Comparison of ENCODE assay signal across 2 cellular contexts in the genomic region with DNA sequence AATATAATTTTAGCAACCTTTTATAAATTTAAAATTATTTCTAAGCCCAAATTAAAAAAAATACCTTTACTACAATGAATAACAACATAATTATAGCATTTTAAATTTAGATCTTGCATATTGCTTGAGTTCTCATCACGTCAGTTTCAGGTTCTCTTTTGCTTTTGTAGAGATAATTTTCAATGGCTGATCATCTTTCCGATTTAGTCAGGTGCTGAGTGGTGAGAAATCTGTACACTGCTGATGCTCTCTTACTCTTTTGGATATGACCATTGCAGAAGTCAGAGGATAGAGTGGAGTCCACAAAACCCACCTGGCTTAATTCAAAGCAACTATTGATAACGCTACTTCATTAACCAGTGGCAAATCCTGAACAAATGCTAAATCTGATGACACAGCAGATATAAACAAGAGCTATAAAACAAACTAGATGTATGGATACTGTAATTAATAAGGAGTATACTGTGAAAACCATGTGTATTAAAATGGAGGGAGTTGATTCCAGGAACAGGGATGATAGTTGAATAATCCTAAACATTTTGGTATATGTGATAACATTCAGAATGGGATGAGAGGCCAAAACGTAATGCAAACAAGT.
TF ChIP-seq lines count a peak whose summit lies in the region.

No MANE protein-coding gene starts in this region.

TF ChIP-seq in SK-N-SH, 30 proteins besides CTCF, POLR2A, EP300 and RAD21:
- TF ChIP-seq YY1 (IDR thresholded peaks at IDR 0.05; ENCODE audit: low read depth) = no peak
- TF ChIP-seq RCOR1 (IDR thresholded peaks at IDR 0.05; ENCODE audit: low read length) = no peak
- TF ChIP-seq, protein P1, sequence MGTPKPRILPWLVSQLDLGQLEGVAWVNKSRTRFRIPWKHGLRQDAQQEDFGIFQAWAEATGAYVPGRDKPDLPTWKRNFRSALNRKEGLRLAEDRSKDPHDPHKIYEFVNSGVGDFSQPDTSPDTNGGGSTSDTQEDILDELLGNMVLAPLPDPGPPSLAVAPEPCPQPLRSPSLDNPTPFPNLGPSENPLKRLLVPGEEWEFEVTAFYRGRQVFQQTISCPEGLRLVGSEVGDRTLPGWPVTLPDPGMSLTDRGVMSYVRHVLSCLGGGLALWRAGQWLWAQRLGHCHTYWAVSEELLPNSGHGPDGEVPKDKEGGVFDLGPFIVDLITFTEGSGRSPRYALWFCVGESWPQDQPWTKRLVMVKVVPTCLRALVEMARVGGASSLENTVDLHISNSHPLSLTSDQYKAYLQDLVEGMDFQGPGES (IDR thresholded peaks at IDR 0.05; ENCODE audit: low read depth, low read length) = no peak
- TF ChIP-seq NFIC (IDR thresholded peaks at IDR 0.05; ENCODE audit: borderline replicate concordance) = no peak
- no peak for TF ChIP-seq SIN3A (IDR thresholded peaks at IDR 0.05; ENCODE audit: borderline replicate concordance, low read depth, low read length)
- TF ChIP-seq TCF12 (IDR thresholded peaks at IDR 0.05) = no peak
- no peak for TF ChIP-seq EZH2phosphoT487 (IDR thresholded peaks at IDR 0.05; ENCODE audit: borderline replicate concordance, low read depth)
- no peak for TF ChIP-seq FOSL2 (IDR thresholded peaks at IDR 0.05; ENCODE audit: borderline replicate concordance, low read depth)
- no peak for TF ChIP-seq FOXJ3 (CRISPR knock-in tag; IDR thresholded peaks at IDR 0.05)
- TF ChIP-seq CHD2 (IDR thresholded peaks at IDR 0.05; ENCODE audit: low read length, partially characterized antibody) = no peak
- TF ChIP-seq TAF1 (IDR thresholded peaks at IDR 0.05; ENCODE audit: borderline replicate concordance, low read depth, low read length) = no peak
- no peak for TF ChIP-seq RXRA (IDR thresholded peaks at IDR 0.05; ENCODE audit: borderline replicate concordance, low read depth)
- no peak for TF ChIP-seq TEAD4 (IDR thresholded peaks at IDR 0.05; ENCODE audit: borderline replicate concordance, insufficient read depth)
- TF ChIP-seq POLR2AphosphoS5 (IDR thresholded peaks at IDR 0.05; ENCODE audit: low read depth, low read length) = no peak
- TF ChIP-seq, protein P2, sequence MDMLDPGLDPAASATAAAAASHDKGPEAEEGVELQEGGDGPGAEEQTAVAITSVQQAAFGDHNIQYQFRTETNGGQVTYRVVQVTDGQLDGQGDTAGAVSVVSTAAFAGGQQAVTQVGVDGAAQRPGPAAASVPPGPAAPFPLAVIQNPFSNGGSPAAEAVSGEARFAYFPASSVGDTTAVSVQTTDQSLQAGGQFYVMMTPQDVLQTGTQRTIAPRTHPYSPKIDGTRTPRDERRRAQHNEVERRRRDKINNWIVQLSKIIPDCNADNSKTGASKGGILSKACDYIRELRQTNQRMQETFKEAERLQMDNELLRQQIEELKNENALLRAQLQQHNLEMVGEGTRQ (IDR thresholded peaks at IDR 0.05; ENCODE audit: borderline replicate concordance, low read depth, low read length) = no peak
- TF ChIP-seq FOXM1 (IDR thresholded peaks at IDR 0.05; ENCODE audit: low read depth) = no peak
- no peak for TF ChIP-seq GATA2 (CRISPR knock-in tag; IDR thresholded peaks at IDR 0.05)
- TF ChIP-seq, protein P3, sequence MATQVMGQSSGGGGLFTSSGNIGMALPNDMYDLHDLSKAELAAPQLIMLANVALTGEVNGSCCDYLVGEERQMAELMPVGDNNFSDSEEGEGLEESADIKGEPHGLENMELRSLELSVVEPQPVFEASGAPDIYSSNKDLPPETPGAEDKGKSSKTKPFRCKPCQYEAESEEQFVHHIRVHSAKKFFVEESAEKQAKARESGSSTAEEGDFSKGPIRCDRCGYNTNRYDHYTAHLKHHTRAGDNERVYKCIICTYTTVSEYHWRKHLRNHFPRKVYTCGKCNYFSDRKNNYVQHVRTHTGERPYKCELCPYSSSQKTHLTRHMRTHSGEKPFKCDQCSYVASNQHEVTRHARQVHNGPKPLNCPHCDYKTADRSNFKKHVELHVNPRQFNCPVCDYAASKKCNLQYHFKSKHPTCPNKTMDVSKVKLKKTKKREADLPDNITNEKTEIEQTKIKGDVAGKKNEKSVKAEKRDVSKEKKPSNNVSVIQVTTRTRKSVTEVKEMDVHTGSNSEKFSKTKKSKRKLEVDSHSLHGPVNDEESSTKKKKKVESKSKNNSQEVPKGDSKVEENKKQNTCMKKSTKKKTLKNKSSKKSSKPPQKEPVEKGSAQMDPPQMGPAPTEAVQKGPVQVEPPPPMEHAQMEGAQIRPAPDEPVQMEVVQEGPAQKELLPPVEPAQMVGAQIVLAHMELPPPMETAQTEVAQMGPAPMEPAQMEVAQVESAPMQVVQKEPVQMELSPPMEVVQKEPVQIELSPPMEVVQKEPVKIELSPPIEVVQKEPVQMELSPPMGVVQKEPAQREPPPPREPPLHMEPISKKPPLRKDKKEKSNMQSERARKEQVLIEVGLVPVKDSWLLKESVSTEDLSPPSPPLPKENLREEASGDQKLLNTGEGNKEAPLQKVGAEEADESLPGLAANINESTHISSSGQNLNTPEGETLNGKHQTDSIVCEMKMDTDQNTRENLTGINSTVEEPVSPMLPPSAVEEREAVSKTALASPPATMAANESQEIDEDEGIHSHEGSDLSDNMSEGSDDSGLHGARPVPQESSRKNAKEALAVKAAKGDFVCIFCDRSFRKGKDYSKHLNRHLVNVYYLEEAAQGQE (IDR thresholded peaks at IDR 0.05; ENCODE audit: low read depth, low read length) = no peak

TF ChIP-seq in SK-N-SH treated with all-trans-retinoic acid at 6 μM for 48 hours, 23 proteins besides CTCF, POLR2A, EP300 and RAD21:
- TF ChIP-seq, protein P4, sequence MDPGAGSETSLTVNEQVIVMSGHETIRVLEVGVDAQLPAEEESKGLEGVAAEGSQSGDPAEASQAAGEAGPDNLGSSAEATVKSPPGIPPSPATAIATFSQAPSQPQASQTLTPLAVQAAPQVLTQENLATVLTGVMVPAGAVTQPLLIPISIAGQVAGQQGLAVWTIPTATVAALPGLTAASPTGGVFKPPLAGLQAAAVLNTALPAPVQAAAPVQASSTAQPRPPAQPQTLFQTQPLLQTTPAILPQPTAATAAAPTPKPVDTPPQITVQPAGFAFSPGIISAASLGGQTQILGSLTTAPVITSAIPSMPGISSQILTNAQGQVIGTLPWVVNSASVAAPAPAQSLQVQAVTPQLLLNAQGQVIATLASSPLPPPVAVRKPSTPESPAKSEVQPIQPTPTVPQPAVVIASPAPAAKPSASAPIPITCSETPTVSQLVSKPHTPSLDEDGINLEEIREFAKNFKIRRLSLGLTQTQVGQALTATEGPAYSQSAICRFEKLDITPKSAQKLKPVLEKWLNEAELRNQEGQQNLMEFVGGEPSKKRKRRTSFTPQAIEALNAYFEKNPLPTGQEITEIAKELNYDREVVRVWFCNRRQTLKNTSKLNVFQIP (CRISPR knock-in tag; IDR thresholded peaks at IDR 0.05; ENCODE audit: borderline replicate concordance, low read depth) = no peak
- no peak for TF ChIP-seq GLIS3 (CRISPR knock-in tag; IDR thresholded peaks at IDR 0.05)
- no peak for TF ChIP-seq ISL1 (CRISPR knock-in tag; IDR thresholded peaks at IDR 0.05)
- TF ChIP-seq TOX (CRISPR knock-in tag; IDR thresholded peaks at IDR 0.05; ENCODE audit: borderline replicate concordance) = no peak
- TF ChIP-seq, protein P5, sequence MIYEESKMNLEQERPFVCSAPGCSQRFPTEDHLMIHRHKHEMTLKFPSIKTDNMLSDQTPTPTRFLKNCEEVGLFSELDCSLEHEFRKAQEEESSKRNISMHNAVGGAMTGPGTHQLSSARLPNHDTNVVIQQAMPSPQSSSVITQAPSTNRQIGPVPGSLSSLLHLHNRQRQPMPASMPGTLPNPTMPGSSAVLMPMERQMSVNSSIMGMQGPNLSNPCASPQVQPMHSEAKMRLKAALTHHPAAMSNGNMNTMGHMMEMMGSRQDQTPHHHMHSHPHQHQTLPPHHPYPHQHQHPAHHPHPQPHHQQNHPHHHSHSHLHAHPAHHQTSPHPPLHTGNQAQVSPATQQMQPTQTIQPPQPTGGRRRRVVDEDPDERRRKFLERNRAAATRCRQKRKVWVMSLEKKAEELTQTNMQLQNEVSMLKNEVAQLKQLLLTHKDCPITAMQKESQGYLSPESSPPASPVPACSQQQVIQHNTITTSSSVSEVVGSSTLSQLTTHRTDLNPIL (CRISPR knock-in tag; IDR thresholded peaks at IDR 0.05; ENCODE audit: low read depth) = no peak
- no peak for TF ChIP-seq ZNF70 (CRISPR knock-in tag; IDR thresholded peaks at IDR 0.05)
- TF ChIP-seq, protein P6, sequence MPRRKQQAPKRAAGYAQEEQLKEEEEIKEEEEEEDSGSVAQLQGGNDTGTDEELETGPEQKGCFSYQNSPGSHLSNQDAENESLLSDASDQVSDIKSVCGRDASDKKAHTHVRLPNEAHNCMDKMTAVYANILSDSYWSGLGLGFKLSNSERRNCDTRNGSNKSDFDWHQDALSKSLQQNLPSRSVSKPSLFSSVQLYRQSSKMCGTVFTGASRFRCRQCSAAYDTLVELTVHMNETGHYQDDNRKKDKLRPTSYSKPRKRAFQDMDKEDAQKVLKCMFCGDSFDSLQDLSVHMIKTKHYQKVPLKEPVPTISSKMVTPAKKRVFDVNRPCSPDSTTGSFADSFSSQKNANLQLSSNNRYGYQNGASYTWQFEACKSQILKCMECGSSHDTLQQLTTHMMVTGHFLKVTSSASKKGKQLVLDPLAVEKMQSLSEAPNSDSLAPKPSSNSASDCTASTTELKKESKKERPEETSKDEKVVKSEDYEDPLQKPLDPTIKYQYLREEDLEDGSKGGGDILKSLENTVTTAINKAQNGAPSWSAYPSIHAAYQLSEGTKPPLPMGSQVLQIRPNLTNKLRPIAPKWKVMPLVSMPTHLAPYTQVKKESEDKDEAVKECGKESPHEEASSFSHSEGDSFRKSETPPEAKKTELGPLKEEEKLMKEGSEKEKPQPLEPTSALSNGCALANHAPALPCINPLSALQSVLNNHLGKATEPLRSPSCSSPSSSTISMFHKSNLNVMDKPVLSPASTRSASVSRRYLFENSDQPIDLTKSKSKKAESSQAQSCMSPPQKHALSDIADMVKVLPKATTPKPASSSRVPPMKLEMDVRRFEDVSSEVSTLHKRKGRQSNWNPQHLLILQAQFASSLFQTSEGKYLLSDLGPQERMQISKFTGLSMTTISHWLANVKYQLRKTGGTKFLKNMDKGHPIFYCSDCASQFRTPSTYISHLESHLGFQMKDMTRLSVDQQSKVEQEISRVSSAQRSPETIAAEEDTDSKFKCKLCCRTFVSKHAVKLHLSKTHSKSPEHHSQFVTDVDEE (CRISPR knock-in tag; IDR thresholded peaks at IDR 0.05) = no peak
- TF ChIP-seq BACH2 (CRISPR knock-in tag; IDR thresholded peaks at IDR 0.05; ENCODE audit: borderline replicate concordance) = no peak
- no peak for TF ChIP-seq ZNF8 (CRISPR knock-in tag; IDR thresholded peaks at IDR 0.05)
- TF ChIP-seq PPARA (CRISPR knock-in tag; IDR thresholded peaks at IDR 0.05; ENCODE audit: borderline replicate concordance) = no peak
- no peak for TF ChIP-seq TCF4 (CRISPR knock-in tag; IDR thresholded peaks at IDR 0.05; ENCODE audit: borderline replicate concordance)
- TF ChIP-seq, protein P7, sequence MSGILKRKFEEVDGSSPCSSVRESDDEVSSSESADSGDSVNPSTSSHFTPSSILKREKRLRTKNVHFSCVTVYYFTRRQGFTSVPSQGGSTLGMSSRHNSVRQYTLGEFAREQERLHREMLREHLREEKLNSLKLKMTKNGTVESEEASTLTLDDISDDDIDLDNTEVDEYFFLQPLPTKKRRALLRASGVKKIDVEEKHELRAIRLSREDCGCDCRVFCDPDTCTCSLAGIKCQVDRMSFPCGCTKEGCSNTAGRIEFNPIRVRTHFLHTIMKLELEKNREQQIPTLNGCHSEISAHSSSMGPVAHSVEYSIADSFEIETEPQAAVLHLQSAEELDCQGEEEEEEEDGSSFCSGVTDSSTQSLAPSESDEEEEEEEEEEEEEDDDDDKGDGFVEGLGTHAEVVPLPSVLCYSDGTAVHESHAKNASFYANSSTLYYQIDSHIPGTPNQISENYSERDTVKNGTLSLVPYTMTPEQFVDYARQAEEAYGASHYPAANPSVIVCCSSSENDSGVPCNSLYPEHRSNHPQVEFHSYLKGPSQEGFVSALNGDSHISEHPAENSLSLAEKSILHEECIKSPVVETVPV (CRISPR knock-in tag; IDR thresholded peaks at IDR 0.05) = no peak
- TF ChIP-seq ESRRG (CRISPR knock-in tag; IDR thresholded peaks at IDR 0.05) = no peak
